25 cellular contexts compared by ENCODE assay signal in the genomic region with DNA sequence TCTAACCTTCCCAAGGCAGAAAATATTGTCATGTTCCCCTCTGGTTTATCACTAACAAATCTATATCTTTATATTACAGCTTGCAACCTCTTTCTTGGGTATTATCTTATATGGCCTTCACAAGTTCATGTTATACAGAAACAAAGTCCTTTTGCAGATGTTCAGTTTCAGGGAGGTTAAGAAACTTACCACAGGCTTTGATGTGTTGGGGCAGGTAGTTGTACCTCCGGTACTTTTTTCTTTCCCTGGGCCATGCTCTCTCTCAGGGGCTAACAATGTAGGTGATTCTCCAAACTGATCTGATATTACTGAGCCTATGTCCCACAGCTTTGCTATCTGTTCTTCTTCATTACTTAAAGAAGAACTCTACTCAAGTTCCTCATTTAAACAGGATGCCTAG.
"Had no signal": no experiment of that assay in that cellular context is flagged by ENCODE, and none has a peak within 500 bp of the region (broad histone marks: within the 10 kb centered on the region; RNA-seq: fewer than 3 reads in every experiment).

No MANE protein-coding gene starts in this region.

- H3K36me3 ChIP-seq: neural progenitor cell, ovary, right lobe of liver, sigmoid colon, stomach, suprapubic skin, tibial artery, transverse colon, upper lobe of left lung, vagina had no signal

- H3K4me1 ChIP-seq: parathyroid adenoma, psoas muscle, right lobe of liver, sigmoid colon, stomach, suprapubic skin, testis, tibial artery, transverse colon, upper lobe of left lung had no signal

- H3K79me2 ChIP-seq: parathyroid adenoma had no signal

- H3K4me2 ChIP-seq: neural progenitor cell had no signal

- H3K9ac ChIP-seq: neural progenitor cell, parathyroid adenoma had no signal

- H3K27me3 ChIP-seq: neural progenitor cell, ovary, right lobe of liver, sigmoid colon, stomach, suprapubic skin, testis, tibial artery, transverse colon, upper lobe of left lung, vagina had no signal

- H3K9me3 ChIP-seq: ovary, psoas muscle, right lobe of liver, sigmoid colon, stomach, suprapubic skin, testis, tibial artery, transverse colon, upper lobe of left lung, vagina had no signal

- H2AFZ ChIP-seq: neural progenitor cell, parathyroid adenoma had no signal

- H3K4me3 ChIP-seq: neural progenitor cell, ovary, psoas muscle, right lobe of liver, sigmoid colon, stomach, suprapubic skin, testis, tibial artery, transverse colon, upper lobe of left lung, vagina had no signal

- DNase-seq: natural killer cell; occipital lobe; ovary; posterior cingulate gyrus; psoas muscle; right cardiac atrium; right lobe of liver; sigmoid colon; small intestine; stimulated activated CD4-positive, alpha-beta T cell treated with anti-CD3 and anti-CD28 coated beads, Interleukin-15, amount 100 ng/mL, for 24 hours; stimulated activated CD4-positive, alpha-beta T cell treated with anti-CD3 and anti-CD28 coated beads, Interleukin-2, amount 100 ng/mL, for 24 hours; stimulated activated CD4-positive, alpha-beta T cell treated with anti-CD3 and anti-CD28 coated beads, Interleukin-2, amount 100 ng/mL, for 48 hours; stimulated activated CD4-positive, alpha-beta T cell treated with anti-CD3 and anti-CD28 coated beads, Interleukin-4, amount 100 ng/mL, for 24 hours; stimulated activated naive B cell treated with anti-CD40 and anti-IgM and Interleukin-4, amounts not matched to agents 10 μg/mL and 1 μg/mL and 100 μg/mL, for 72 hours; stimulated activated naive CD4-positive, alpha-beta T cell treated with Interleukin-2 at 50 U/mL for 16 hours; stomach; testis; tibial artery; transverse colon; upper lobe of left lung had no signal

- H3K27ac ChIP-seq: neural progenitor cell, ovary, parathyroid adenoma, psoas muscle, right lobe of liver, sigmoid colon, stomach, suprapubic skin, testis, tibial artery, transverse colon, upper lobe of left lung, vagina had no signal

- ATAC-seq: natural killer cell; psoas muscle; right cardiac atrium; right lobe of liver; stimulated activated effector memory CD8-positive, alpha-beta T cell treated with anti-CD3 and anti-CD28 coated beads, Interleukin-12 subunit alpha, Interleukin-12 subunit beta, amount 100 ng/mL, for 72 hours; stimulated activated naive B cell treated with anti-CD40 and anti-IgM and Interleukin-4, amounts not matched to agents 10 μg/mL and 1 μg/mL and 100 μg/mL, for 72 hours had no signal
